Comparison of ENCODE assay signal across 9 cellular contexts in the genomic region with DNA sequence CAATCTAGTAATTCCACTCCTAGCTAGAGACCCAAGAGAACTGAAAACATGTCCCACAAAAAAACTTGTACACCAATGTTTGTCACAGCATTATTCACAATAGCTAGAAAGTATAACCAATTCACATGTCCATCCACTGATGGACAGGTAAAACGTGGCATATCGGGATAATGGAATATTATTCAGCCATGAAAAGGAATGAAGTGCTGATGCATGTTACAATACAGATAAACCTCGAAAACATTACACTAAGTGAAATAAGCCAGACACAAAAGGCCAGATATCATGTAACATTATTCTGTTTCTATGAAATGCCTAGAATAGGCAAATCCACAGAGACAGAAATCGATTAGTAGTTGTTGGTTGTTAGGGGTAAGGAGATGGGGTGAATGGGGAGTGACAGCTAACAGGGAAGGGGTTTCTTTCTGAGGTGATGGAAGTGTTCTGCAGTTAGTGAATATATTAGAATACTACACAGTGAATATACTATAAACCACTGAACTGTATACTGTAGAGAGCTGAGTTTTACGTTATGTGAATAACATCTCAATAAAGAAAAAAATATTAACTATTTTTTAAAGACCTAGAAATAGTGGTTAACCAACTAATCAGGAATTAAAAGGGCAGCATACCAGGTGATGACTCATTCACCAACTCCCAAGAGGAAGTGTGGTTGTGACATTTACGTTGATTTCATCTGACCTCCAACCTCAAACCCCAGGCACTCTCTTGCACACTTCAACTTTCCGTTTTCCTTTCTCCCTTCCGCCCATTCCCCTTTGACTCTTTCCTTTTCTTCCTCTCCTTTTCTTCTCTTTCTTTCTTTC. TPM values are rescaled to one million over a fixed set of nuclear protein-coding genes. Genes with fewer than 3 reads are reported as not detected.
DNase-seq lines count a peak whose midpoint lies in the region; TF ChIP-seq lines count a peak whose summit lies in the region.
"Had no signal": no experiment of that assay in that cellular context is flagged by ENCODE, and none has a peak within 500 bp of the region (broad histone marks: within the 10 kb centered on the region; RNA-seq: fewer than 3 reads in every experiment).

No MANE protein-coding gene starts in this region.

- no peaks in the 10 kb centered on the region for H4K20me1 ChIP-seq in hepatocyte (ENCODE audit: insufficient read depth, poor library complexity, severe bottlenecking)

- no peaks in the 10 kb centered on the region for H3K9me2 ChIP-seq in hepatocyte (replicated peaks; ENCODE audit: insufficient read depth)

- no peak overlapping the region for H3K4me2 ChIP-seq in hepatocyte

- WGBS in hepatocyte (ENCODE audit: low lambda C conversion rate, missing lambda C conversion rate), result 80% methylated on average over 8 of the region's 8 CpGs

- POLR2A ChIA-PET in HEK293 (lab: Yijun Ruan, JAX), result interaction anchor here (1.2 kb wide), 1 partner anchor 14 kb away, joined by 3 read pairs; no protein-coding TSS in a partner anchor

- H3K4me1 ChIP-seq in HEK293 (ENCODE audit: control insufficient read depth, insufficient read depth, low read length), result no peaks in the 10 kb centered on the region
- peaks cover 6% of the 10 kb centered on the region for H3K4me1 ChIP-seq in hepatocyte (ENCODE audit: insufficient read depth)

- H3K36me3 ChIP-seq in GM06990 (ENCODE audit: control insufficient read depth, insufficient read depth, low read length), result no peaks in the 10 kb centered on the region
- H3K36me3 ChIP-seq in HEK293 (ENCODE audit: control insufficient read depth in 2 of 2, insufficient read depth in 1 of 2, low read length in 2 of 2), result no peaks in the 10 kb centered on the region
- H3K36me3 ChIP-seq in hepatocyte (replicated peaks; ENCODE audit: insufficient read depth, low read depth), result no peaks in the 10 kb centered on the region
- H3K36me3 ChIP-seq: thoracic aorta had no signal

- H3K9me3 ChIP-seq in HEK293 (ENCODE audit: control insufficient read depth, insufficient read depth, low read depth, low read length) (no peaks in the 10 kb centered on the region), hepatocyte (ENCODE audit: low read depth) (no peaks in the 10 kb centered on the region)
- H3K9me3 ChIP-seq: thoracic aorta had no signal

- no peak for TF ChIP-seq CTCF in GM06990 (IDR thresholded peaks at IDR 0.05; ENCODE audit: insufficient read depth, low read length, poor library complexity, severe bottlenecking)
- TF ChIP-seq CTCF in HEK293 (tag by site-specific recombination; IDR thresholded peaks at IDR 0.05), result no peak
- TF ChIP-seq CTCF in hepatocyte (IDR thresholded peaks at IDR 0.05; ENCODE audit: poor library complexity), result no peak

- H3K27me3 ChIP-seq in GM06990 (replicated peaks; ENCODE audit: control insufficient read depth, insufficient read depth, low read length) (no peaks in the 10 kb centered on the region), hepatocyte (no peaks in the 10 kb centered on the region)

- no peak overlapping the region for H3K4me3 ChIP-seq in GM06990 (replicated peaks; ENCODE audit: low read depth, low read length)
- H3K4me3 ChIP-seq in HEK293 (ENCODE audit: low read depth, low read length), result no peak overlapping the region
- no peak overlapping the region for H3K4me3 ChIP-seq in hepatocyte
- H3K4me3 ChIP-seq: thoracic aorta had no signal

- peaks cover 24% of the 10 kb centered on the region for H3K79me2 ChIP-seq in hepatocyte

- DNase-seq in GM06990 (ENCODE audit: extremely low read depth, insufficient read length) (peak; percentile 28), RPMI8226 (peak; percentile 17), hepatocyte (ENCODE audit: low spot score) (no peak), iPS-NIHi7 (ENCODE audit: extremely low spot score) (no peak), COR-L47 (lab: John Stamatoyannopoulos, UW) (no peak), cerebellar cortex (ENCODE audit: low spot score) (no peak)
- DNase-seq in activated CD4-positive, alpha-beta T cell treated with anti-CD3 and anti-CD28 coated beads, Interleukin-2, amount 50 U/mL, for 48 hours, result no peak

- CTCF ChIA-PET in HEK293 (lab: Yijun Ruan, JAX), result no interaction called here

- no peak overlapping the region for H3K27ac ChIP-seq in HEK293 (ENCODE audit: extremely low read depth, low read depth, low read length)
- peak overlapping the region; percentile 12 for H3K27ac ChIP-seq in hepatocyte
- H3K27ac ChIP-seq: thoracic aorta had no signal

- no peak overlapping the region for H2AFZ ChIP-seq in hepatocyte

TF ChIP-seq in HEK293, 187 proteins besides CTCF, POLR2A, EP300 and RAD21 (continues in another document):
- TF ChIP-seq SP7 (tag by site-specific recombination; IDR thresholded peaks at IDR 0.05) (no peak), ZNF707 (tag by site-specific recombination; IDR thresholded peaks at IDR 0.05) (no peak), ZBTB26 (tag by site-specific recombination; optimal IDR thresholded peaks at IDR 0.05) (no peak), ZNF148 (tag by site-specific recombination; IDR thresholded peaks at IDR 0.05; ENCODE audit: borderline replicate concordance) (no peak), ZNF146 (tag by site-specific recombination; IDR thresholded peaks at IDR 0.05) (peak; percentile 94), PATZ1 (tag by site-specific recombination; IDR thresholded peaks at IDR 0.05) (no peak), SALL2 (tag by site-specific recombination; IDR thresholded peaks at IDR 0.05; ENCODE audit: borderline replicate concordance) (no peak), KLF16 (tag by site-specific recombination; IDR thresholded peaks at IDR 0.05) (no peak), YY1 (tag by site-specific recombination; IDR thresholded peaks at IDR 0.05) (no peak), KLF8 (tag by site-specific recombination; IDR thresholded peaks at IDR 0.05) (no peak), ZNF114 (tag by site-specific recombination; IDR thresholded peaks at IDR 0.05) (no peak), ZFP69B (tag by site-specific recombination; IDR thresholded peaks at IDR 0.05) (peak; percentile 53; the same call in 1 of the 2 replicates), ZFP41 (tag by site-specific recombination; IDR thresholded peaks at IDR 0.05; ENCODE audit: borderline replicate concordance) (no peak), ZNF366 (tag by site-specific recombination; conservative IDR thresholded peaks at IDR 0.05) (0 out of 2 replicates have a peak, but pooled peaks have one; percentile 28), ZNF2 (tag by site-specific recombination; IDR thresholded peaks at IDR 0.05) (no peak), ZNF585B (tag by site-specific recombination; IDR thresholded peaks at IDR 0.05) (no peak)

RNA-seq across cellular contexts. Expression of gene GAS7, which starts 48.6 kb away (rescaled TPM):
- total RNA-seq in hepatocyte, result 25.9 and 27.3 TPM in 2 replicates
- 19.6 and 25.8 TPM in 2 replicates for polyA plus RNA-seq in hepatocyte

Comparison
In these comparisons a context has a peak if more than half of its experiments do, and no peak if none do; other contexts are left out.
1. DNase-seq: peak in GM06990 (single experiment) and RPMI8226 (single experiment); none in hepatocyte (single experiment), iPS-NIHi7 (single experiment), COR-L47 (single experiment), activated CD4-positive, alpha-beta T cell treated with anti-CD3 and anti-CD28 coated beads, Interleukin-2, amount 50 U/mL, for 48 hours (0 of 2) and cerebellar cortex (single experiment).